In genomic region chr11:1665313-1665712, GRCh38 we compare ENCODE assay signal across 25 cellular contexts. TPM values are rescaled to one million over a fixed set of nuclear protein-coding genes. Genes with fewer than 3 reads are reported as not detected.
"Had no signal": no experiment of that assay in that cellular context is flagged by ENCODE, and none has a peak within 500 bp of the region (broad histone marks: within the 10 kb centered on the region; RNA-seq: fewer than 3 reads in every experiment).

No MANE protein-coding gene starts in this region.

- H3K9me3 ChIP-seq: MG63 had no signal

- H3K27ac ChIP-seq: brain microvascular endothelial cell, cardiac muscle cell, PC-9, SK-N-MC had no signal

- DNase-seq: activated B cell treated with CpG ODN at 0.5 μM for 24 hours; activated CD4-positive, alpha-beta memory T cell treated with anti-CD3 and anti-CD28 coated beads, Interleukin-2, amount 10 ng/mL, durations not matched to agents 7 days and 5 days; activated CD4-positive, alpha-beta T cell treated with anti-CD3 and anti-CD28 coated beads for 36 hours; activated CD4-positive, alpha-beta T cell treated with anti-CD3 and anti-CD28 coated beads, Interleukin-2, amount 50 U/mL, for 1 hour; activated gamma-delta T cell; activated naive CD4-positive, alpha-beta T cell treated with anti-CD3 and anti-CD28 coated beads for 36 hours; activated T-cell treated with anti-CD3 and anti-CD28 coated beads for 4 hours; brain microvascular endothelial cell; MG63; MV-4-11; NCI-H1092 treated with DMSO at 0.1 percent for 48 hours; NCI-H1417 treated with DMSO at 0.1 percent for 48 hours; NCI-H1694 treated with DMSO at 0.1 percent for 48 hours; NCI-H2029 treated with DMSO at 0.1 percent for 48 hours; NCI-H510A treated with DMSO at 0.1 percent for 48 hours; NCI-H69; PC-9; T-cell; T-helper 2 cell; T1000 had no signal

- H3K4me2 ChIP-seq: PC-9 had no signal

- H3K36me3 ChIP-seq: brain microvascular endothelial cell, cardiac muscle cell, MG63 had no signal

- ATAC-seq: activated CD4-positive, alpha-beta T cell treated with anti-CD3 and anti-CD28 coated beads for 36 hours; activated T-helper 17 cell treated with anti-CD3 and anti-CD28 coated beads, Interleukin-2, amount 50 U/mL, for 72 hours; Right ventricle myocardium inferior; T-cell had no signal

- H3K27me3 ChIP-seq: cardiac muscle cell had no signal

- H2AFZ ChIP-seq: PC-9 had no signal

- H3K4me3 ChIP-seq: cardiac muscle cell, MG63, PC-9, SK-N-MC had no signal

RNA-seq across cellular contexts. Expression of gene KRTAP5-6, which starts 31.7 kb away (rescaled TPM):
- total RNA-seq: activated B cell treated with CpG ODN at 0.5 μM for 24 hours; activated CD4-positive, alpha-beta memory T cell treated with anti-CD3 and anti-CD28 coated beads, Interleukin-2, amount 10 ng/mL, durations not matched to agents 7 days and 5 days; activated CD4-positive, alpha-beta T cell treated with anti-CD3 and anti-CD28 coated beads for 36 hours; activated CD8-positive, alpha-beta memory T cell treated with anti-CD3 and anti-CD28 coated beads for 36 hours; activated naive CD4-positive, alpha-beta T cell treated with anti-CD3 and anti-CD28 coated beads for 36 hours; activated T-helper 17 cell treated with anti-CD3 and anti-CD28 coated beads, Interleukin-2, amount 50 U/mL, for 72 hours; cardiac muscle cell; PC-9; Right ventricle myocardium inferior; T-cell had no signal
- polyA plus RNA-seq: cardiac muscle cell had no signal

RNA-seq across cellular contexts. Expression of gene KRTAP5-5, which starts 35.7 kb away (rescaled TPM):
- total RNA-seq: activated B cell treated with CpG ODN at 0.5 μM for 24 hours; activated CD4-positive, alpha-beta memory T cell treated with anti-CD3 and anti-CD28 coated beads, Interleukin-2, amount 10 ng/mL, durations not matched to agents 7 days and 5 days; activated CD4-positive, alpha-beta T cell treated with anti-CD3 and anti-CD28 coated beads for 36 hours; activated CD8-positive, alpha-beta memory T cell treated with anti-CD3 and anti-CD28 coated beads for 36 hours; activated naive CD4-positive, alpha-beta T cell treated with anti-CD3 and anti-CD28 coated beads for 36 hours; activated T-helper 17 cell treated with anti-CD3 and anti-CD28 coated beads, Interleukin-2, amount 50 U/mL, for 72 hours; cardiac muscle cell; PC-9; Right ventricle myocardium inferior; T-cell had no signal
- polyA plus RNA-seq: cardiac muscle cell had no signal

RNA-seq across cellular contexts. Expression of gene KRTAP5-4, which starts 43.4 kb away (rescaled TPM):
- total RNA-seq: activated B cell treated with CpG ODN at 0.5 μM for 24 hours; activated CD4-positive, alpha-beta memory T cell treated with anti-CD3 and anti-CD28 coated beads, Interleukin-2, amount 10 ng/mL, durations not matched to agents 7 days and 5 days; activated CD4-positive, alpha-beta T cell treated with anti-CD3 and anti-CD28 coated beads for 36 hours; activated CD8-positive, alpha-beta memory T cell treated with anti-CD3 and anti-CD28 coated beads for 36 hours; activated naive CD4-positive, alpha-beta T cell treated with anti-CD3 and anti-CD28 coated beads for 36 hours; activated T-helper 17 cell treated with anti-CD3 and anti-CD28 coated beads, Interleukin-2, amount 50 U/mL, for 72 hours; cardiac muscle cell; PC-9; Right ventricle myocardium inferior; T-cell had no signal
- polyA plus RNA-seq: cardiac muscle cell had no signal

RNA-seq across cellular contexts. Expression of gene KRTAP5-3, which starts 57.0 kb away (rescaled TPM):
- total RNA-seq: activated B cell treated with CpG ODN at 0.5 μM for 24 hours; activated CD4-positive, alpha-beta memory T cell treated with anti-CD3 and anti-CD28 coated beads, Interleukin-2, amount 10 ng/mL, durations not matched to agents 7 days and 5 days; activated CD4-positive, alpha-beta T cell treated with anti-CD3 and anti-CD28 coated beads for 36 hours; activated CD8-positive, alpha-beta memory T cell treated with anti-CD3 and anti-CD28 coated beads for 36 hours; activated naive CD4-positive, alpha-beta T cell treated with anti-CD3 and anti-CD28 coated beads for 36 hours; activated T-helper 17 cell treated with anti-CD3 and anti-CD28 coated beads, Interleukin-2, amount 50 U/mL, for 72 hours; cardiac muscle cell; PC-9; Right ventricle myocardium inferior; T-cell had no signal
- polyA plus RNA-seq: cardiac muscle cell had no signal
